Comparison of ENCODE assay signal across 1 cellular context in genomic region chr9:40909821-40910220, GRCh38.
TF ChIP-seq lines count a peak whose summit lies in the region.

No MANE protein-coding gene starts in this region.

TF ChIP-seq in liver, 16 proteins besides CTCF, POLR2A, EP300 and RAD21 (continued from another document):
- TF ChIP-seq, protein P1, sequence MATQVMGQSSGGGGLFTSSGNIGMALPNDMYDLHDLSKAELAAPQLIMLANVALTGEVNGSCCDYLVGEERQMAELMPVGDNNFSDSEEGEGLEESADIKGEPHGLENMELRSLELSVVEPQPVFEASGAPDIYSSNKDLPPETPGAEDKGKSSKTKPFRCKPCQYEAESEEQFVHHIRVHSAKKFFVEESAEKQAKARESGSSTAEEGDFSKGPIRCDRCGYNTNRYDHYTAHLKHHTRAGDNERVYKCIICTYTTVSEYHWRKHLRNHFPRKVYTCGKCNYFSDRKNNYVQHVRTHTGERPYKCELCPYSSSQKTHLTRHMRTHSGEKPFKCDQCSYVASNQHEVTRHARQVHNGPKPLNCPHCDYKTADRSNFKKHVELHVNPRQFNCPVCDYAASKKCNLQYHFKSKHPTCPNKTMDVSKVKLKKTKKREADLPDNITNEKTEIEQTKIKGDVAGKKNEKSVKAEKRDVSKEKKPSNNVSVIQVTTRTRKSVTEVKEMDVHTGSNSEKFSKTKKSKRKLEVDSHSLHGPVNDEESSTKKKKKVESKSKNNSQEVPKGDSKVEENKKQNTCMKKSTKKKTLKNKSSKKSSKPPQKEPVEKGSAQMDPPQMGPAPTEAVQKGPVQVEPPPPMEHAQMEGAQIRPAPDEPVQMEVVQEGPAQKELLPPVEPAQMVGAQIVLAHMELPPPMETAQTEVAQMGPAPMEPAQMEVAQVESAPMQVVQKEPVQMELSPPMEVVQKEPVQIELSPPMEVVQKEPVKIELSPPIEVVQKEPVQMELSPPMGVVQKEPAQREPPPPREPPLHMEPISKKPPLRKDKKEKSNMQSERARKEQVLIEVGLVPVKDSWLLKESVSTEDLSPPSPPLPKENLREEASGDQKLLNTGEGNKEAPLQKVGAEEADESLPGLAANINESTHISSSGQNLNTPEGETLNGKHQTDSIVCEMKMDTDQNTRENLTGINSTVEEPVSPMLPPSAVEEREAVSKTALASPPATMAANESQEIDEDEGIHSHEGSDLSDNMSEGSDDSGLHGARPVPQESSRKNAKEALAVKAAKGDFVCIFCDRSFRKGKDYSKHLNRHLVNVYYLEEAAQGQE (IDR thresholded peaks at IDR 0.05) = no peak
- TF ChIP-seq FOXA1 (IDR thresholded peaks at IDR 0.05) = no peak
- no peak for TF ChIP-seq JUND (IDR thresholded peaks at IDR 0.05)
- TF ChIP-seq YY1 (IDR thresholded peaks at IDR 0.05) = no peak
- TF ChIP-seq ZBTB33 (IDR thresholded peaks at IDR 0.05) = no peak
- no peak for TF ChIP-seq TAF1 (conservative IDR thresholded peaks at IDR 0.05)
TF ChIP-seq in liver: peak in this region for 0.
